8 cellular contexts compared by ENCODE assay signal in genomic region chr9:127715443-127716337, GRCh38. TPM values are rescaled to one million over a fixed set of nuclear protein-coding genes. Genes with fewer than 3 reads are reported as not detected.
A peak's percentile ranks its signal among the peaks of the same experiment; 100 is the strongest.
DNase-seq lines count a peak whose midpoint lies in the region; TF ChIP-seq lines count a peak whose summit lies in the region.

Gene PTRH1, minus strand, starts transcription at chr9:127715663. Its CDS starts 24 bp downstream, at chr9:127715639.
Gene TTC16, plus strand, starts transcription at chr9:127716079. Its CDS starts 67 bp downstream, at chr9:127716146.

- DNase-seq in CMK (ENCODE audit: low read depth): peak; percentile 75
- peak; percentile 99 for DNase-seq in GM20000 (ENCODE audit: low spot score)
- peak; percentile 78 for DNase-seq in HS-5 (ENCODE audit: low read depth)
- DNase-seq in NK-92 (lab: John Stamatoyannopoulos, UW; ENCODE audit: unreplicated experiment): peak; percentile 75
- peak; percentile 98 for DNase-seq in activated CD8-positive, alpha-beta memory T cell treated with anti-CD3 and anti-CD28 coated beads for 24 hours
- DNase-seq in effector CD8-positive, alpha-beta T cell (lab: John Stamatoyannopoulos, UW): peak; percentile 95
- DNase-seq in lung microvascular endothelial cell (ENCODE audit: low read depth in 2 of 2): peak; percentile 96 to 97
- DNase-seq in stimulated activated CD4-positive, alpha-beta T cell treated with anti-CD3 and anti-CD28 coated beads, TNF-alpha, amount 100 ng/mL, for 4 hours (ENCODE audit: low read depth in 3 of 3): peak; percentile 92 to 97 (median 93)

- no peak for TF ChIP-seq CTCF in GM20000 (IDR thresholded peaks at IDR 0.05; ENCODE audit: extremely low read depth, missing control alignments)

RNA-seq across cellular contexts. Expression of gene PTRH1, which starts in this region (rescaled TPM):
- total RNA-seq in lung microvascular endothelial cell: 24.4 and 25.0 TPM in 2 replicates

RNA-seq across cellular contexts. Expression of gene TTC16, which starts in this region (rescaled TPM):
- total RNA-seq in lung microvascular endothelial cell: not detected in 2 replicates

Comparison
In these comparisons a context has a peak if more than half of its experiments do, and no peak if none do; other contexts are left out.
1. Peak in every context shown above with its lines: DNase-seq.